Comparison of ENCODE assay signal across 8 cellular contexts in the genomic region with DNA sequence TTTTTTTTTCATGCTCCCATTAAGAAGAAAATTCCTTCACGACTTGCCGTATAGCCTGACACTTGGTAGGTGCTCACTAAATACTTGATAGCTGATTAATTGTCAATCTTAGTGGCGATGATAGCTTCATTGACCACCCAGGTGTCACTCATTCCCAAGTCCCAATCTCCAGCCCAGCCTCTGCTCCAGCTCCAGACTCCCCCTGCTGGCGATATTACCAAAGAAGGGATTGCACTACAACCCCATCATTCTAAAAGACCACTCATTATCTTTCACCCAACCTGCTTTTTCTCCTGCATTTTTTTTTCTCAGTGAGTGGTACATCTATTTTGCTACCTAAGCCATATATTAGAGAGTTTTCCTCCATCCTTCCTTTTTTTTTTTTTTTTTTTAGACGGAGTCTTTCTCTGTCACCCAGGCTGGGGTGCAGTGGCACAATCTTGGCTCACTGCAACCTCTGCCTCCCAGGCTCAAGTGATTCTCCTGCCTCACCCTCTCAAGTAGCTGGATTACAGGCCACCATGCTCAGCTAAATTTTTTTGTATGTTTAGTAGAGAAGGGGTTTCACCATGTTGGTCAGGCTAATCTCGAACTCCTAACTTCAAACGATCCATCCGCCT. TPM values are rescaled to one million over a fixed set of nuclear protein-coding genes. Genes with fewer than 3 reads are reported as not detected.
DNase-seq lines count a peak whose midpoint lies in the region; ATAC-seq and TF ChIP-seq lines count a peak whose summit lies in the region.

No MANE protein-coding gene starts in this region.

- no peak overlapping the region for H3K27ac ChIP-seq in testis

- DNase-seq in BJ (ENCODE audit: low read depth) (no peak), MG63 (peak; percentile 45), T-helper 1 cell (peak in 4 of 5 donors; percentile 4 to 24 (median 14)), chondrocyte (ENCODE audit: low spot score) (no peak), memory B cell (ENCODE audit: low spot score in 2 of 2) (peak in 1 of 2 donors; percentile 28), testis (peak; percentile 72)

- CTCF ChIA-PET in BJ (lab: Yijun Ruan, JAX) = interaction anchor here (0.6 to 12.0 kb wide), 44 partner anchors 8 to 422 kb away, joined by 3 to 167 read pairs (median 4); a partner anchor contains a TSS

- H3K27me3 Mint-ChIP-seq in chondrocyte (ENCODE audit: low read depth) = peaks cover 2% of the 10 kb centered on the region
- peaks cover 4% of the 10 kb centered on the region for H3K27me3 Mint-ChIP-seq in memory B cell

- no peaks in the 10 kb centered on the region for H3K4me1 Mint-ChIP-seq in chondrocyte (ENCODE audit: low read depth)
- H3K4me1 Mint-ChIP-seq in memory B cell = no peaks in the 10 kb centered on the region

- WGBS in testis, 2 donors = 60 to 63% methylated on average over 8 of the region's 8 CpGs

- H3K4me3 Mint-ChIP-seq in chondrocyte (ENCODE audit: unreplicated experiment) (no peak overlapping the region), memory B cell (no peak overlapping the region)

- POLR2A ChIA-PET in BJ (lab: Charles Lee) = no interaction called here

- no peaks in the 10 kb centered on the region for H3K9me3 Mint-ChIP-seq in chondrocyte (ENCODE audit: low read depth)
- no peaks in the 10 kb centered on the region for H3K9me3 Mint-ChIP-seq in memory B cell

- H3K4me3 ChIP-seq in BJ (ENCODE audit: low read depth, low read length) = no peak overlapping the region
- no peak overlapping the region for H3K4me3 ChIP-seq in MG63
- H3K4me3 ChIP-seq in testis = no peak overlapping the region

- H3K36me3 Mint-ChIP-seq in chondrocyte (ENCODE audit: low read depth) (no peaks in the 10 kb centered on the region), memory B cell (no peaks in the 10 kb centered on the region)

- no peak overlapping the region for H3K27ac Mint-ChIP-seq in chondrocyte (ENCODE audit: unreplicated experiment)
- no peak overlapping the region for H3K27ac Mint-ChIP-seq in memory B cell

- H3K9me3 ChIP-seq in MG63 (no peaks in the 10 kb centered on the region), testis (no peaks in the 10 kb centered on the region)

- H3K27me3 ChIP-seq in BJ (ENCODE audit: control insufficient read depth, insufficient read depth, low read length) = no peaks in the 10 kb centered on the region
- H3K27me3 ChIP-seq in MG63 = no peaks in the 10 kb centered on the region
- no peaks in the 10 kb centered on the region for H3K27me3 ChIP-seq in testis

- TF ChIP-seq CTCF in BJ (IDR thresholded peaks at IDR 0.05; ENCODE audit: insufficient read depth, low read depth, low read length) (peak; percentile 81), chondrocyte (IDR thresholded peaks at IDR 0.05) (peak; percentile 88), testis (IDR thresholded peaks at IDR 0.05) (peak; percentile 31 to 72 (median 38))

- H3K36me3 ChIP-seq in BJ (ENCODE audit: control insufficient read depth, insufficient read depth, low read length) (no peaks in the 10 kb centered on the region), MG63 (no peaks in the 10 kb centered on the region), testis (ENCODE audit: low read depth, missing control alignments) (no peaks in the 10 kb centered on the region)

- no peak for TF ChIP-seq POLR2A in testis (IDR thresholded peaks at IDR 0.05)

- H3K4me1 ChIP-seq in testis = no peaks in the 10 kb centered on the region

- intact Hi-C loops in testis (cut with DNase I; ENCODE audit: low total_unique reads) = no loop called here

- ATAC-seq in GM18517 (IDR thresholded peaks at IDR 0.05; ENCODE audit: unreplicated experiment) (peak; percentile 64), memory B cell (ENCODE audit: low read depth) (peak; percentile 54), GM18498 (IDR thresholded peaks at IDR 0.05; ENCODE audit: unreplicated experiment) (no peak)

RNA-seq across cellular contexts. Expression of a gene that starts 19.5 kb away (rescaled TPM):
- polyA plus RNA-seq in BJ (2011; rRNA removed) (31.2 and 39.8 TPM in 2 replicates), testis (ENCODE audit: insufficient read depth, low read depth, low replicate concordance) (19.9 TPM)
- 8.3 and 10.4 TPM in 2 replicates for polyA minus RNA-seq in BJ (2011; rRNA and poly(A)+ RNA removed)
- 53.3 and 86.3 TPM in 2 replicates for total RNA-seq in MG63 (2014; rRNA removed; shearing (Covaris generic); ENCODE audit: low replicate concordance)
- total RNA-seq in chondrocyte (52.2 to 61.7 TPM (median 55.9 TPM) in 3 replicates), testis (10 to 100 TPM; 21.8 to 27.7 TPM)

RNA-seq across cellular contexts. Expression of a gene that starts 20.6 kb away (rescaled TPM):
- not detected in 2 replicates for polyA plus RNA-seq in BJ (2011; rRNA removed)
- not detected in 2 replicates for polyA minus RNA-seq in BJ (2011; rRNA and poly(A)+ RNA removed)
- not detected in 2 replicates for total RNA-seq in MG63 (2014; rRNA removed; shearing (Covaris generic); ENCODE audit: low replicate concordance)
- not detected in 3 replicates for total RNA-seq in chondrocyte
- 1 to 10 TPM in 1 of 2 donors, under 1 TPM in 1; 0.56 to 3.3 TPM for total RNA-seq in testis
- polyA plus RNA-seq in testis (ENCODE audit: insufficient read depth, low read depth, low replicate concordance) = 2.5 TPM

RNA-seq across cellular contexts. Expression of a gene that starts 41.3 kb away (rescaled TPM):
- polyA plus RNA-seq in BJ (2011; rRNA removed) (30.7 and 54.1 TPM in 2 replicates), testis (ENCODE audit: insufficient read depth, low read depth, low replicate concordance) (41.7 TPM)
- 33.2 and 54.7 TPM in 2 replicates for polyA minus RNA-seq in BJ (2011; rRNA and poly(A)+ RNA removed)
- total RNA-seq in MG63 (2014; rRNA removed; shearing (Covaris generic); ENCODE audit: low replicate concordance) = 56.9 and 72.6 TPM in 2 replicates
- total RNA-seq in chondrocyte (37.0 to 43.1 TPM (median 42.1 TPM) in 3 replicates), testis (10 to 100 TPM; 81.8 to 85.0 TPM)

Comparison
In these comparisons a context has a peak if more than half of its experiments do, and no peak if none do; other contexts are left out.
1. DNase-seq: peak in MG63 (single experiment), T-helper 1 cell (4 of 5) and testis (single experiment); none in BJ (single experiment) and chondrocyte (single experiment).
2. CTCF ChIP-seq: peak in every context shown above with its lines; median percentile 88 in chondrocyte; 81 in BJ; 38 in testis.